In the genomic region with DNA sequence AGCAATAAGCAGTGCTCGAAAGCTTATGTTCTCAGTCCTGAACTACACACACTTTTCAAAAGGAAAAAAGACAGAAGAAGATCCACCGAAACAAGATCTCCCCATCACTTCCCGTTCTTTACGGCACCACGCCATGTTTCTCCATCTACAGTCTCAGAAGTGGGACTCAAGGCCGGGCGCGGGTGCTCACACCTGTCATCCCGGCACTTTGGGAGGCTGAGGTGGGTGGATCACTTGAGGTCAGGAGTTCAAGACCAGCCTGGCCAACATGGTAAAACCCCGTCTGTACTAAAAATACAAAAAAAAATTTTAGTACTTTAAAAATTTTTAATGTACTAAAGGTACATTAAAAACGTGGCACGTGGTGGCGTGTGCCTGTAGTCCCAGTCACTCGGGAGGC, we compare ENCODE assay signal across 22 cellular contexts.
"Had no signal": no experiment of that assay in that cellular context is flagged by ENCODE, and none has a peak within 500 bp of the region (broad histone marks: within the 10 kb centered on the region; RNA-seq: fewer than 3 reads in every experiment).

No MANE protein-coding gene starts in this region.

- H3K36me3 ChIP-seq: upper lobe of right lung, vagina had no signal

- H3K27me3 ChIP-seq: foreskin keratinocyte, hepatocyte, spleen, testis, tibial nerve, upper lobe of right lung, vagina had no signal

- H3K9ac ChIP-seq: parathyroid adenoma had no signal

- H3K27ac ChIP-seq: coronary artery, foreskin keratinocyte, hepatocyte, parathyroid adenoma, psoas muscle, tibial nerve, upper lobe of right lung had no signal

- H3K4me3 Mint-ChIP-seq: endodermal cell; naive thymus-derived CD4-positive, alpha-beta T cell; stimulated activated naive B cell treated with anti-CD40 and anti-IgM and Interleukin-4, amounts not matched to agents 10 μg/mL and 1 μg/mL and 100 μg/mL, for 72 hours; stimulated activated naive CD8-positive, alpha-beta T cell treated with anti-CD3 and anti-CD28 coated beads, Interleukin-15, amount 100 ng/mL, for 72 hours had no signal

- DNase-seq: effector CD4-positive, alpha-beta T cell; erythroblast; foreskin keratinocyte; left colon; mesendoderm; naive thymus-derived CD4-positive, alpha-beta T cell; psoas muscle; retina; spleen; stimulated activated CD4-positive, alpha-beta T cell treated with anti-CD3 and anti-CD28 coated beads, Interleukin-15, amount 100 ng/mL, for 24 hours; stimulated activated CD4-positive, alpha-beta T cell treated with anti-CD3 and anti-CD28 coated beads, Interleukin-1b, Interleukin-23, amount 100 ng/mL, for 48 hours; stimulated activated CD4-positive, alpha-beta T cell treated with anti-CD3 and anti-CD28 coated beads, Interleukin-4, amount 100 ng/mL, for 24 hours; stimulated activated naive B cell treated with anti-CD40 and anti-IgM and Interleukin-4, amounts not matched to agents 10 μg/mL and 1 μg/mL and 100 μg/mL, for 72 hours; stimulated activated naive CD8-positive, alpha-beta T cell treated with anti-CD3 and anti-CD28 coated beads, Interleukin-15, amount 100 ng/mL, for 72 hours; testis; upper lobe of right lung had no signal

- H3K4me2 ChIP-seq: hepatocyte had no signal

- H3K9me3 Mint-ChIP-seq: endodermal cell; naive thymus-derived CD4-positive, alpha-beta T cell; stimulated activated naive B cell treated with anti-CD40 and anti-IgM and Interleukin-4, amounts not matched to agents 10 μg/mL and 1 μg/mL and 100 μg/mL, for 72 hours; stimulated activated naive CD8-positive, alpha-beta T cell treated with anti-CD3 and anti-CD28 coated beads, Interleukin-15, amount 100 ng/mL, for 72 hours had no signal

- H3K4me1 ChIP-seq: parathyroid adenoma had no signal

- H3K4me3 ChIP-seq: coronary artery, hepatocyte, psoas muscle, spleen, testis, tibial nerve, upper lobe of right lung, vagina had no signal

- H3K27me3 Mint-ChIP-seq: naive thymus-derived CD4-positive, alpha-beta T cell; stimulated activated naive B cell treated with anti-CD40 and anti-IgM and Interleukin-4, amounts not matched to agents 10 μg/mL and 1 μg/mL and 100 μg/mL, for 72 hours; stimulated activated naive CD8-positive, alpha-beta T cell treated with anti-CD3 and anti-CD28 coated beads, Interleukin-15, amount 100 ng/mL, for 72 hours had no signal

- H3K27ac Mint-ChIP-seq: endodermal cell; stimulated activated naive B cell treated with anti-CD40 and anti-IgM and Interleukin-4, amounts not matched to agents 10 μg/mL and 1 μg/mL and 100 μg/mL, for 72 hours had no signal

- H3K9me3 ChIP-seq: psoas muscle, spleen, testis, tibial nerve, upper lobe of right lung, vagina had no signal
